Comparison of ENCODE assay signal across 1 cellular context in the genomic region with DNA sequence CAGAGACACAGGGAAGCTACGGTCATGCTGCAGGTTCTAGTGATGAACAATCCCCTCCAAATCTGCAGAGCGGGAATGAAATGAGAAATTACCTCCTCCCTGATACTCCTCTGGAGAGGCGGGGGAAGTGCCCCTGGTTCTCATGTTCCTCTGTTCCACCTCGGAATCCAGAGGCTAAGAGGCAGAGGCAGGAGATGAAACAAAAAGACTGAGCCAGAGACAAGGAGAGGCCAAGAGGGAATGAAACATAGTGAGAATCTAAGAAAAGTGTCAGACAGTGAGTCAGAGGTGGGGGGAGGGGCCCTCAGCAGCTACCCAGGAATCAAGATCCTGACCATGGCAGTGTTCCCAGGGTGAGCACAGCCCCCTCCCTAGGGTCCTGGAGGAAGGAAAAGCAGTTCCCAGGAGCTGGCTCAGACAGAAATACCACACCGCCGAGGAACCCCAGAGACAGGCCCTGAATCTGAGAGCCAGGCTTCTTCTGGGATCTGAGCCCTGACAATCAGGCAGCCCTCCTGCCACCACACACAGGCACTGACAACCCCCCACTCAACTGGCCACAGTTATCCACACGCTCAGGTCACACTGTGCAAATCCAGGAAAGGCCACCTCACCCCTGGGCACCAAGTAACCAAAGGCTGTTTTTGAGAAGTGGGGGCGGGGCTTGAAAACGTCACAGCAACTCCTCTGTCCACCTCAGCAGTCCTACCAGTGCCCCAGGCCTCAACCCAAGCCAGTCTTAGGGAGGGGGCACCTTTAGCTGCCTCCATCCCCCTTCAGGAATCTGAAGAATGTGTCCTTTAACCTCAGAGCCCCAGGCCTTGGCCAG.
A peak's percentile ranks its signal among the peaks of the same experiment; 100 is the strongest.
TF ChIP-seq lines count a peak whose summit lies in the region.

No MANE protein-coding gene starts in this region.

TF ChIP-seq in HEK293, 187 proteins besides CTCF, POLR2A, EP300 and RAD21 (continued from another document and continues in another):
- TF ChIP-seq ZNF366 (tag by site-specific recombination; conservative IDR thresholded peaks at IDR 0.05) (peak; percentile 64; the same call in 1 of the 2 replicates), ZNF175 (tag by site-specific recombination; IDR thresholded peaks at IDR 0.05) (no peak), ZNF692 (tag by site-specific recombination; IDR thresholded peaks at IDR 0.05) (no peak), ZNF146 (tag by site-specific recombination; IDR thresholded peaks at IDR 0.05) (no peak), ZNF404 (tag by site-specific recombination; IDR thresholded peaks at IDR 0.05) (no peak), ZNF302 (tag by site-specific recombination; IDR thresholded peaks at IDR 0.05; ENCODE audit: low read depth) (no peak), SP2 (tag by site-specific recombination; IDR thresholded peaks at IDR 0.05) (0 out of 2 replicates have a peak, but pooled peaks have one; percentile 3), KLF16 (tag by site-specific recombination; IDR thresholded peaks at IDR 0.05) (no peak), ZNF514 (tag by site-specific recombination; IDR thresholded peaks at IDR 0.05) (no peak), ZNF549 (tag by site-specific recombination; IDR thresholded peaks at IDR 0.05) (no peak), SCRT2 (tag by site-specific recombination; IDR thresholded peaks at IDR 0.05) (no peak), ZNF2 (tag by site-specific recombination; IDR thresholded peaks at IDR 0.05) (0 out of 2 replicates have a peak, but pooled peaks have one; percentile 17), ZNF664 (tag by site-specific recombination; IDR thresholded peaks at IDR 0.05) (no peak), PRDM6 (tag by site-specific recombination; IDR thresholded peaks at IDR 0.05) (peak; percentile 59; the same call in 1 of the 2 replicates), KLF9 (tag by site-specific recombination; IDR thresholded peaks at IDR 0.05; ENCODE audit: low read depth) (peak; percentile 50; the same call in 1 of the 2 replicates), ZNF488 (tag by site-specific recombination; IDR thresholded peaks at IDR 0.05) (no peak), ZNF837 (tag by site-specific recombination; IDR thresholded peaks at IDR 0.05) (no peak), ZNF600 (tag by site-specific recombination; IDR thresholded peaks at IDR 0.05) (peak; percentile 64; the same call in 1 of the 2 replicates), ZNF112 (tag by site-specific recombination; IDR thresholded peaks at IDR 0.05) (no peak), ZBTB48 (tag by site-specific recombination; IDR thresholded peaks at IDR 0.05) (peak; percentile 80), YY1 (tag by site-specific recombination; IDR thresholded peaks at IDR 0.05) (no peak), ZNF138 (tag by site-specific recombination; IDR thresholded peaks at IDR 0.05; ENCODE audit: borderline replicate concordance) (no peak), SP7 (tag by site-specific recombination; IDR thresholded peaks at IDR 0.05) (peak; percentile 70), ZBTB21 (tag by site-specific recombination; IDR thresholded peaks at IDR 0.05) (no peak), ZNF335 (tag by site-specific recombination; conservative IDR thresholded peaks at IDR 0.05) (peak; percentile 60), HOXD13 (CRISPR knock-in tag; IDR thresholded peaks at IDR 0.05; ENCODE audit: borderline replicate concordance) (no peak), ZNF585B (tag by site-specific recombination; IDR thresholded peaks at IDR 0.05) (no peak), ZNF121 (tag by site-specific recombination; IDR thresholded peaks at IDR 0.05) (no peak), ZNF223 (tag by site-specific recombination; IDR thresholded peaks at IDR 0.05) (no peak), ZNF792 (tag by site-specific recombination; IDR thresholded peaks at IDR 0.05) (no peak), ZNF768 (tag by site-specific recombination; IDR thresholded peaks at IDR 0.05) (no peak), ZNF629 (tag by site-specific recombination; IDR thresholded peaks at IDR 0.05) (peak; percentile 37; the same call in 1 of the 2 replicates), ZNF274 (IDR thresholded peaks at IDR 0.05; ENCODE audit: low read length) (no peak), ZNF274 (tag by site-specific recombination; IDR thresholded peaks at IDR 0.05; ENCODE audit: borderline replicate concordance) (no peak), ZNF37A (tag by site-specific recombination; IDR thresholded peaks at IDR 0.05) (no peak), ZNF133 (tag by site-specific recombination; IDR thresholded peaks at IDR 0.05) (no peak), ZNF202 (tag by site-specific recombination; IDR thresholded peaks at IDR 0.05; ENCODE audit: borderline replicate concordance) (no peak), ZNF529 (tag by site-specific recombination; IDR thresholded peaks at IDR 0.05; ENCODE audit: insufficient replicate concordance) (no peak), ZNF433 (tag by site-specific recombination; IDR thresholded peaks at IDR 0.05; ENCODE audit: low read depth) (no peak), IKZF3 (tag by site-specific recombination; IDR thresholded peaks at IDR 0.05) (no peak), BCL11B (tag by site-specific recombination; IDR thresholded peaks at IDR 0.05; ENCODE audit: low read depth) (no peak), GLIS2 (tag by site-specific recombination; IDR thresholded peaks at IDR 0.05) (peak; percentile 63), ZEB2 (tag by site-specific recombination; IDR thresholded peaks at IDR 0.05) (no peak; the same call in 1 of the 2 replicates)
- TF ChIP-seq, protein P1, sequence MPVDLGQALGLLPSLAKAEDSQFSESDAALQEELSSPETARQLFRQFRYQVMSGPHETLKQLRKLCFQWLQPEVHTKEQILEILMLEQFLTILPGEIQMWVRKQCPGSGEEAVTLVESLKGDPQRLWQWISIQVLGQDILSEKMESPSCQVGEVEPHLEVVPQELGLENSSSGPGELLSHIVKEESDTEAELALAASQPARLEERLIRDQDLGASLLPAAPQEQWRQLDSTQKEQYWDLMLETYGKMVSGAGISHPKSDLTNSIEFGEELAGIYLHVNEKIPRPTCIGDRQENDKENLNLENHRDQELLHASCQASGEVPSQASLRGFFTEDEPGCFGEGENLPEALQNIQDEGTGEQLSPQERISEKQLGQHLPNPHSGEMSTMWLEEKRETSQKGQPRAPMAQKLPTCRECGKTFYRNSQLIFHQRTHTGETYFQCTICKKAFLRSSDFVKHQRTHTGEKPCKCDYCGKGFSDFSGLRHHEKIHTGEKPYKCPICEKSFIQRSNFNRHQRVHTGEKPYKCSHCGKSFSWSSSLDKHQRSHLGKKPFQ (tag by site-specific recombination; IDR thresholded peaks at IDR 0.05) = no peak
- TF ChIP-seq, protein P2, sequence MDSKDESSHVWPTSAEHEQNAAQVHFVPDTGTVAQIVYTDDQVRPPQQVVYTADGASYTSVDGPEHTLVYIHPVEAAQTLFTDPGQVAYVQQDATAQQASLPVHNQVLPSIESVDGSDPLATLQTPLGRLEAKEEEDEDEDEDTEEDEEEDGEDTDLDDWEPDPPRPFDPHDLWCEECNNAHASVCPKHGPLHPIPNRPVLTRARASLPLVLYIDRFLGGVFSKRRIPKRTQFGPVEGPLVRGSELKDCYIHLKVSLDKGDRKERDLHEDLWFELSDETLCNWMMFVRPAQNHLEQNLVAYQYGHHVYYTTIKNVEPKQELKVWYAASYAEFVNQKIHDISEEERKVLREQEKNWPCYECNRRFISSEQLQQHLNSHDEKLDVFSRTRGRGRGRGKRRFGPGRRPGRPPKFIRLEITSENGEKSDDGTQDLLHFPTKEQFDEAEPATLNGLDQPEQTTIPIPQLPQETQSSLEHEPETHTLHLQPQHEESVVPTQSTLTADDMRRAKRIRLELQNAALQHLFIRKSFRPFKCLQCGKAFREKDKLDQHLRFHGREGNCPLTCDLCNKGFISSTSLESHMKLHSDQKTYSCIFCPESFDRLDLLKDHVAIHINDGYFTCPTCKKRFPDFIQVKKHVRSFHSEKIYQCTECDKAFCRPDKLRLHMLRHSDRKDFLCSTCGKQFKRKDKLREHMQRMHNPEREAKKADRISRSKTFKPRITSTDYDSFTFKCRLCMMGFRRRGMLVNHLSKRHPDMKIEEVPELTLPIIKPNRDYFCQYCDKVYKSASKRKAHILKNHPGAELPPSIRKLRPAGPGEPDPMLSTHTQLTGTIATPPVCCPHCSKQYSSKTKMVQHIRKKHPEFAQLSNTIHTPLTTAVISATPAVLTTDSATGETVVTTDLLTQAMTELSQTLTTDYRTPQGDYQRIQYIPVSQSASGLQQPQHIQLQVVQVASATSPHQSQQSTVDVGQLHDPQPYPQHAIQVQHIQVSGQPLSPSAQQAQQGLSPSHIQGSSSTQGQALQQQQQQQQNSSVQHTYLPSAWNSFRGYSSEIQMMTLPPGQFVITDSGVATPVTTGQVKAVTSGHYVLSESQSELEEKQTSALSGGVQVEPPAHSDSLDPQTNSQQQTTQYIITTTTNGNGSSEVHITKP (tag by site-specific recombination; IDR thresholded peaks at IDR 0.05) = peak; percentile 13; the same call in 1 of the 2 replicates
- TF ChIP-seq, protein P3, sequence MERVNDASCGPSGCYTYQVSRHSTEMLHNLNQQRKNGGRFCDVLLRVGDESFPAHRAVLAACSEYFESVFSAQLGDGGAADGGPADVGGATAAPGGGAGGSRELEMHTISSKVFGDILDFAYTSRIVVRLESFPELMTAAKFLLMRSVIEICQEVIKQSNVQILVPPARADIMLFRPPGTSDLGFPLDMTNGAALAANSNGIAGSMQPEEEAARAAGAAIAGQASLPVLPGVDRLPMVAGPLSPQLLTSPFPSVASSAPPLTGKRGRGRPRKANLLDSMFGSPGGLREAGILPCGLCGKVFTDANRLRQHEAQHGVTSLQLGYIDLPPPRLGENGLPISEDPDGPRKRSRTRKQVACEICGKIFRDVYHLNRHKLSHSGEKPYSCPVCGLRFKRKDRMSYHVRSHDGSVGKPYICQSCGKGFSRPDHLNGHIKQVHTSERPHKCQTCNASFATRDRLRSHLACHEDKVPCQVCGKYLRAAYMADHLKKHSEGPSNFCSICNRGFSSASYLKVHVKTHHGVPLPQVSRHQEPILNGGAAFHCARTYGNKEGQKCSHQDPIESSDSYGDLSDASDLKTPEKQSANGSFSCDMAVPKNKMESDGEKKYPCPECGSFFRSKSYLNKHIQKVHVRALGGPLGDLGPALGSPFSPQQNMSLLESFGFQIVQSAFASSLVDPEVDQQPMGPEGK (tag by site-specific recombination; IDR thresholded peaks at IDR 0.05) = peak; percentile 41
- TF ChIP-seq, protein P4, sequence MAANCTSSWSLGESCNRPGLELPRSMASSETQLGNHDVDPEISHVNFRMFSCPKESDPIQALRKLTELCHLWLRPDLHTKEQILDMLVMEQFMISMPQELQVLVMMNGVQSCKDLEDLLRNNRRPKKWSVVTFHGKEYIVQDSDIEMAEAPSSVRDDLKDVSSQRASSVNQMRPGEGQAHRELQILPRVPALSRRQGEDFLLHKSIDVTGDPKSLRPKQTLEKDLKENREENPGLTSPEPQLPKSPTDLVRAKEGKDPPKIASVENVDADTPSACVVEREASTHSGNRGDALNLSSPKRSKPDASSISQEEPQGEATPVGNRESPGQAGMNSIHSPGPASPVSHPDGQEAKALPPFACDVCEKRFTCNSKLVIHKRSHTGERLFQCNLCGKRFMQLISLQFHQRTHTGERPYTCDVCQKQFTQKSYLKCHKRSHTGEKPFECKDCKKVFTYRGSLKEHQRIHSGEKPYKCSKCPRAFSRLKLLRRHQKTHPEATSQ (tag by site-specific recombination; IDR thresholded peaks at IDR 0.05) = no peak
- TF ChIP-seq, protein P5, sequence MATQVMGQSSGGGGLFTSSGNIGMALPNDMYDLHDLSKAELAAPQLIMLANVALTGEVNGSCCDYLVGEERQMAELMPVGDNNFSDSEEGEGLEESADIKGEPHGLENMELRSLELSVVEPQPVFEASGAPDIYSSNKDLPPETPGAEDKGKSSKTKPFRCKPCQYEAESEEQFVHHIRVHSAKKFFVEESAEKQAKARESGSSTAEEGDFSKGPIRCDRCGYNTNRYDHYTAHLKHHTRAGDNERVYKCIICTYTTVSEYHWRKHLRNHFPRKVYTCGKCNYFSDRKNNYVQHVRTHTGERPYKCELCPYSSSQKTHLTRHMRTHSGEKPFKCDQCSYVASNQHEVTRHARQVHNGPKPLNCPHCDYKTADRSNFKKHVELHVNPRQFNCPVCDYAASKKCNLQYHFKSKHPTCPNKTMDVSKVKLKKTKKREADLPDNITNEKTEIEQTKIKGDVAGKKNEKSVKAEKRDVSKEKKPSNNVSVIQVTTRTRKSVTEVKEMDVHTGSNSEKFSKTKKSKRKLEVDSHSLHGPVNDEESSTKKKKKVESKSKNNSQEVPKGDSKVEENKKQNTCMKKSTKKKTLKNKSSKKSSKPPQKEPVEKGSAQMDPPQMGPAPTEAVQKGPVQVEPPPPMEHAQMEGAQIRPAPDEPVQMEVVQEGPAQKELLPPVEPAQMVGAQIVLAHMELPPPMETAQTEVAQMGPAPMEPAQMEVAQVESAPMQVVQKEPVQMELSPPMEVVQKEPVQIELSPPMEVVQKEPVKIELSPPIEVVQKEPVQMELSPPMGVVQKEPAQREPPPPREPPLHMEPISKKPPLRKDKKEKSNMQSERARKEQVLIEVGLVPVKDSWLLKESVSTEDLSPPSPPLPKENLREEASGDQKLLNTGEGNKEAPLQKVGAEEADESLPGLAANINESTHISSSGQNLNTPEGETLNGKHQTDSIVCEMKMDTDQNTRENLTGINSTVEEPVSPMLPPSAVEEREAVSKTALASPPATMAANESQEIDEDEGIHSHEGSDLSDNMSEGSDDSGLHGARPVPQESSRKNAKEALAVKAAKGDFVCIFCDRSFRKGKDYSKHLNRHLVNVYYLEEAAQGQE (tag by site-specific recombination; IDR thresholded peaks at IDR 0.05) = no peak
